Comparison of ENCODE assay signal across 26 cellular contexts in genomic region chr11:20457001-20457768, GRCh38.
"Had no signal": no experiment of that assay in that cellular context is flagged by ENCODE, and none has a peak within 500 bp of the region (broad histone marks: within the 10 kb centered on the region; RNA-seq: fewer than 3 reads in every experiment).

No MANE protein-coding gene starts in this region.

- H3K27ac Mint-ChIP-seq: naive thymus-derived CD4-positive, alpha-beta T cell; nephron; neural progenitor cell; progenitor cell of endocrine pancreas; stimulated activated naive B cell treated with anti-CD40 and anti-IgM and Interleukin-4, amounts not matched to agents 10 μg/mL and 1 μg/mL and 100 μg/mL, for 72 hours; stimulated activated naive CD8-positive, alpha-beta T cell treated with anti-CD3 and anti-CD28 coated beads, Interleukin-15, Interleukin-2, amounts not matched to agents 100 ng/mL and 50 ng/mL, for 24 hours had no signal

- H3K4me2 ChIP-seq: neural progenitor cell had no signal

- DNase-seq: dorsolateral prefrontal cortex; effector CD4-positive, alpha-beta T cell; foreskin melanocyte; glutamatergic neuron; heart right ventricle; hippocampal formation; left cardiac atrium; left lung; mesendoderm; midbrain; naive thymus-derived CD4-positive, alpha-beta T cell; right lobe of liver; small intestine; stimulated activated CD4-positive, alpha-beta T cell treated with anti-CD3 and anti-CD28 coated beads, Interleukin-15, amount 100 ng/mL, for 24 hours; stimulated activated CD4-positive, alpha-beta T cell treated with anti-CD3 and anti-CD28 coated beads, Interleukin-2, amount 100 ng/mL, for 48 hours; stimulated activated naive B cell treated with anti-CD40 and anti-IgM and Interleukin-4, amounts not matched to agents 10 μg/mL and 1 μg/mL and 100 μg/mL, for 72 hours; transverse colon; upper lobe of right lung; uterus had no signal

- H3K4me1 ChIP-seq: left lung, neural progenitor cell, parathyroid adenoma, right lobe of liver, transverse colon, upper lobe of right lung, uterus had no signal

- H3K9me3 ChIP-seq: heart right ventricle, left lung, right lobe of liver, transverse colon, upper lobe of right lung, uterus had no signal

- H3K27me3 ChIP-seq: dorsolateral prefrontal cortex, heart right ventricle, left lung, neural progenitor cell, right lobe of liver, transverse colon, upper lobe of right lung, uterus had no signal

- H3K27ac ChIP-seq: dorsolateral prefrontal cortex, epithelial cell of prostate, heart right ventricle, left lung, neural progenitor cell, parathyroid adenoma, right lobe of liver, transverse colon, upper lobe of right lung, uterus had no signal

- H3K4me3 ChIP-seq: dorsolateral prefrontal cortex, heart right ventricle, left lung, neural progenitor cell, right lobe of liver, transverse colon, upper lobe of right lung, uterus had no signal

- H3K9me3 Mint-ChIP-seq: nephron; neural progenitor cell; stimulated activated naive CD8-positive, alpha-beta T cell treated with anti-CD3 and anti-CD28 coated beads, Interleukin-15, Interleukin-2, amounts not matched to agents 100 ng/mL and 50 ng/mL, for 24 hours had no signal

- H3K4me1 Mint-ChIP-seq: nephron; neural progenitor cell; stimulated activated naive B cell treated with anti-CD40 and anti-IgM and Interleukin-4, amounts not matched to agents 10 μg/mL and 1 μg/mL and 100 μg/mL, for 72 hours had no signal

- H3K4me3 Mint-ChIP-seq: naive thymus-derived CD4-positive, alpha-beta T cell; nephron; neural progenitor cell; stimulated activated naive B cell treated with anti-CD40 and anti-IgM and Interleukin-4, amounts not matched to agents 10 μg/mL and 1 μg/mL and 100 μg/mL, for 72 hours; stimulated activated naive CD8-positive, alpha-beta T cell treated with anti-CD3 and anti-CD28 coated beads, Interleukin-15, Interleukin-2, amounts not matched to agents 100 ng/mL and 50 ng/mL, for 24 hours had no signal

- H3K9ac ChIP-seq: neural progenitor cell, parathyroid adenoma had no signal

- H3K36me3 Mint-ChIP-seq: neural progenitor cell had no signal

- H3K36me3 ChIP-seq: left lung, neural progenitor cell, right lobe of liver, transverse colon, upper lobe of right lung, uterus had no signal

- H2AFZ ChIP-seq: neural progenitor cell, parathyroid adenoma had no signal

- H3K27me3 Mint-ChIP-seq: naive thymus-derived CD4-positive, alpha-beta T cell; progenitor cell of endocrine pancreas; stimulated activated naive B cell treated with anti-CD40 and anti-IgM and Interleukin-4, amounts not matched to agents 10 μg/mL and 1 μg/mL and 100 μg/mL, for 72 hours; stimulated activated naive CD8-positive, alpha-beta T cell treated with anti-CD3 and anti-CD28 coated beads, Interleukin-15, Interleukin-2, amounts not matched to agents 100 ng/mL and 50 ng/mL, for 24 hours had no signal

- ATAC-seq: esophagus mucosa; heart right ventricle; left cardiac atrium; left lung; naive thymus-derived CD4-positive, alpha-beta T cell; right lobe of liver; stimulated activated naive B cell treated with anti-CD40 and anti-IgM and Interleukin-4, amounts not matched to agents 10 μg/mL and 1 μg/mL and 100 μg/mL, for 72 hours; upper lobe of right lung had no signal
